1 cellular context compared by ENCODE assay signal in the genomic region with DNA sequence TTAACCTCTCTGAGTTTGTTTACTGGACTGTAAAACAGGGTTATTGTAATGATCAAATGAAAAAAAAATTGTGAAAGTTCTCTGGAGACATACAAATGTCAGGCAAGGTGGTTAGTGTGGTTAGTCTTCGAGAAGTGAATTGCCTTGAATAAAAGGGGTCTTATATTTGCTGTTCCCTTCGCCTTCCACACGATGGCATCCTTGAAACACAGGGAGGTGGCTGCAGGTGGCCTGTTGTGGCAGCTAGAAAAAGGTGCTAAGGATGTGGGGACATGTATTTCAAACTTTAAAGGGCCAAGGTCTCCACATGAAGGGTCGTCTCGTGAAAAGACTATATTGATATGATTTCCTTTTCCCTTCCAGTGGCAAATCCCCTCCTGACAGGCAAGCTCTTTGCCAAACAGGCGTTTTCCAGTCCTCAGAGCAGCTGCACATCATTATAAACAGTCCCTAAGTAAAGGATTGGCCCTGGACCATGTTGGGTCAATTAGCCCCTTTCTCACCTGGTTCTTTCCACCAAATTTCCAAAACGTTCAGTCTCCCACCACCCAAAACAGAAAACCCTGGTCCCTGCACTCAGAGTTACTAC.
TF ChIP-seq lines count a peak whose summit lies in the region.

No MANE protein-coding gene starts in this region.

TF ChIP-seq in GM23338, 12 proteins besides CTCF, POLR2A, EP300 and RAD21 (continued from another document):
- TF ChIP-seq, protein P1, sequence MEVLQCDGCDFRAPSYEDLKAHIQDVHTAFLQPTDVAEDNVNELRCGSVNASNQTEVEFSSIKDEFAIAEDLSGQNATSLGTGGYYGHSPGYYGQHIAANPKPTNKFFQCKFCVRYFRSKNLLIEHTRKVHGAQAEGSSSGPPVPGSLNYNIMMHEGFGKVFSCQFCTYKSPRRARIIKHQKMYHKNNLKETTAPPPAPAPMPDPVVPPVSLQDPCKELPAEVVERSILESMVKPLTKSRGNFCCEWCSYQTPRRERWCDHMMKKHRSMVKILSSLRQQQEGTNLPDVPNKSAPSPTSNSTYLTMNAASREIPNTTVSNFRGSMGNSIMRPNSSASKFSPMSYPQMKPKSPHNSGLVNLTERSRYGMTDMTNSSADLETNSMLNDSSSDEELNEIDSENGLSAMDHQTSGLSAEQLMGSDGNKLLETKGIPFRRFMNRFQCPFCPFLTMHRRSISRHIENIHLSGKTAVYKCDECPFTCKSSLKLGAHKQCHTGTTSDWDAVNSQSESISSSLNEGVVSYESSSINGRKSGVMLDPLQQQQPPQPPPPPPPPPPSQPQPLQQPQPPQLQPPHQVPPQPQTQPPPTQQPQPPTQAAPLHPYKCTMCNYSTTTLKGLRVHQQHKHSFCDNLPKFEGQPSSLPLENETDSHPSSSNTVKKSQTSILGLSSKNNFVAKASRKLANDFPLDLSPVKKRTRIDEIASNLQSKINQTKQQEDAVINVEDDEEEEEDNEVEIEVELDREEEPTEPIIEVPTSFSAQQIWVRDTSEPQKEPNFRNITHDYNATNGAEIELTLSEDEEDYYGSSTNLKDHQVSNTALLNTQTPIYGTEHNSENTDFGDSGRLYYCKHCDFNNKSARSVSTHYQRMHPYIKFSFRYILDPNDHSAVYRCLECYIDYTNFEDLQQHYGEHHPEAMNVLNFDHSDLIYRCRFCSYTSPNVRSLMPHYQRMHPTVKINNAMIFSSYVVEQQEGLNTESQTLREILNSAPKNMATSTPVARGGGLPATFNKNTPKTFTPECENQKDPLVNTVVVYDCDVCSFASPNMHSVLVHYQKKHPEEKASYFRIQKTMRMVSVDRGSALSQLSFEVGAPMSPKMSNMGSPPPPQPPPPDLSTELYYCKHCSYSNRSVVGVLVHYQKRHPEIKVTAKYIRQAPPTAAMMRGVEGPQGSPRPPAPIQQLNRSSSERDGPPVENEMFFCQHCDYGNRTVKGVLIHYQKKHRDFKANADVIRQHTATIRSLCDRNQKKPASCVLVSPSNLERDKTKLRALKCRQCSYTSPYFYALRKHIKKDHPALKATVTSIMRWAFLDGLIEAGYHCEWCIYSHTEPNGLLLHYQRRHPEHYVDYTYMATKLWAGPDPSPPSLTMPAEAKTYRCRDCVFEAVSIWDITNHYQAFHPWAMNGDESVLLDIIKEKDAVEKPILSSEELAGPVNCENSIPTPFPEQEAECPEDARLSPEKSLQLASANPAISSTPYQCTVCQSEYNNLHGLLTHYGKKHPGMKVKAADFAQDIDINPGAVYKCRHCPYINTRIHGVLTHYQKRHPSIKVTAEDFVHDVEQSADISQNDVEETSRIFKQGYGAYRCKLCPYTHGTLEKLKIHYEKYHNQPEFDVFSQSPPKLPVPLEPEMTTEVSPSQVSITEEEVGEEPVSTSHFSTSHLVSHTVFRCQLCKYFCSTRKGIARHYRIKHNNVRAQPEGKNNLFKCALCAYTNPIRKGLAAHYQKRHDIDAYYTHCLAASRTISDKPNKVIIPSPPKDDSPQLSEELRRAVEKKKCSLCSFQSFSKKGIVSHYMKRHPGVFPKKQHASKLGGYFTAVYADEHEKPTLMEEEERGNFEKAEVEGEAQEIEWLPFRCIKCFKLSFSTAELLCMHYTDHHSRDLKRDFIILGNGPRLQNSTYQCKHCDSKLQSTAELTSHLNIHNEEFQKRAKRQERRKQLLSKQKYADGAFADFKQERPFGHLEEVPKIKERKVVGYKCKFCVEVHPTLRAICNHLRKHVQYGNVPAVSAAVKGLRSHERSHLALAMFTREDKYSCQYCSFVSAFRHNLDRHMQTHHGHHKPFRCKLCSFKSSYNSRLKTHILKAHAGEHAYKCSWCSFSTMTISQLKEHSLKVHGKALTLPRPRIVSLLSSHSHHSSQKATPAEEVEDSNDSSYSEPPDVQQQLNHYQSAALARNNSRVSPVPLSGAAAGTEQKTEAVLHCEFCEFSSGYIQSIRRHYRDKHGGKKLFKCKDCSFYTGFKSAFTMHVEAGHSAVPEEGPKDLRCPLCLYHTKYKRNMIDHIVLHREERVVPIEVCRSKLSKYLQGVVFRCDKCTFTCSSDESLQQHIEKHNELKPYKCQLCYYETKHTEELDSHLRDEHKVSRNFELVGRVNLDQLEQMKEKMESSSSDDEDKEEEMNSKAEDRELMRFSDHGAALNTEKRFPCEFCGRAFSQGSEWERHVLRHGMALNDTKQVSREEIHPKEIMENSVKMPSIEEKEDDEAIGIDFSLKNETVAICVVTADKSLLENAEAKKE (CRISPR knock-in tag; IDR thresholded peaks at IDR 0.05) = no peak
